Comparison of ENCODE assay signal across 39 cellular contexts in the genomic region with DNA sequence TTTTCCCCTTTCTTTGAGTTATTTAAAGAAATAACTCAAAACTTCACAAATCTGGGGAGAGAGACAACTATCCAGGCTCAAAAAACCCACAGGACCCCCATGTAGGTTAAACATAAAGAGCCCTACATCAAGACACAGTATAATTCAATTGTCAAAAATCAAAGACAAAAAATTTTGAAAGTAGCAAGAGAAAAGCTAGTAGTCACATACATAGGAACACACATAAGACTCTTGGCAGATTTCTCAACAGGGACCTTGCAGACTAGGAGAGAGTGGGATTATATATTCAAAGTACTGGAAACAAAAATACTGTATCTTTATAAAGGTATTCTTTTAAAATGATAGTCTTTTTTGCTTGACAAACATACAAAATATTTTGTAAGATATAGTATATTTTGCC.
"Had no signal": no experiment of that assay in that cellular context is flagged by ENCODE, and none has a peak within 500 bp of the region (broad histone marks: within the 10 kb centered on the region; RNA-seq: fewer than 3 reads in every experiment).

No MANE protein-coding gene starts in this region.

- H3K4me1 Mint-ChIP-seq: activated naive CD4-positive, alpha-beta T cell treated with anti-CD3 and anti-CD28 coated beads, Interleukin-2, amount 10 ng/mL, durations not matched to agents 7 days and 5 days; activated naive CD4-positive, alpha-beta T cell treated with anti-CD3 and anti-CD28 coated beads, Interleukin-2, amount 50 U/mL, for 24 hours; activated naive CD8-positive, alpha-beta T cell treated with anti-CD3 and anti-CD28 coated beads for 36 hours; activated naive CD8-positive, alpha-beta T cell treated with anti-CD3 and anti-CD28 coated beads, Interleukin-2, amount 10 ng/mL, durations not matched to agents 7 days and 5 days; activated naive CD8-positive, alpha-beta T cell treated with anti-CD3 and anti-CD28 coated beads, Interleukin-2, amount 50 U/mL, for 24 hours; activated T-helper 17 cell treated with anti-CD3 and anti-CD28 coated beads, Interleukin-2, amount 50 U/mL, for 72 hours; brain; central memory CD8-positive, alpha-beta T cell had no signal

- H3K4me3 Mint-ChIP-seq: activated naive CD4-positive, alpha-beta T cell treated with anti-CD3 and anti-CD28 coated beads for 36 hours; activated naive CD4-positive, alpha-beta T cell treated with anti-CD3 and anti-CD28 coated beads, Interleukin-2, amount 10 ng/mL, durations not matched to agents 7 days and 5 days; activated naive CD4-positive, alpha-beta T cell treated with anti-CD3 and anti-CD28 coated beads, Interleukin-2, amount 50 U/mL, for 24 hours; activated naive CD8-positive, alpha-beta T cell; activated naive CD8-positive, alpha-beta T cell treated with anti-CD3 and anti-CD28 coated beads for 36 hours; activated naive CD8-positive, alpha-beta T cell treated with anti-CD3 and anti-CD28 coated beads, Interleukin-2, amount 10 ng/mL, durations not matched to agents 7 days and 5 days; activated naive CD8-positive, alpha-beta T cell treated with anti-CD3 and anti-CD28 coated beads, Interleukin-2, amount 50 U/mL, for 24 hours; activated T-cell treated with anti-CD3 and anti-CD28 coated beads, Interleukin-2, amount 50 U/mL, for 24 hours; activated T-cell treated with anti-CD3 and anti-CD28 coated beads, Interleukin-2, amount 50 U/mL, for 4 hours; activated T-cell treated with anti-CD3 and anti-CD28 coated beads, Interleukin-2, amount 50 U/mL, for 72 hours; activated T-helper 1 cell treated with anti-CD3 and anti-CD28 coated beads, Interleukin-12 subunit alpha, Interleukin-12 subunit beta, Interleukin-2, Interleukin-4 antibody, amounts not matched to agents 30 ng/mL and 10 ng/mL and 1 ng/mL, durations not matched to agents 14 hours and 24 hours and 36 hours; activated T-helper 17 cell treated with anti-CD3 and anti-CD28 coated beads, Interleukin-2, amount 50 U/mL, for 72 hours; brain; central memory CD8-positive, alpha-beta T cell had no signal

- H3K27ac ChIP-seq: adrenal gland, ascending aorta, body of pancreas, brain microvascular endothelial cell, breast epithelium, cardiac muscle cell had no signal

- H3K27me3 Mint-ChIP-seq: activated naive CD4-positive, alpha-beta T cell treated with anti-CD3 and anti-CD28 coated beads, Interleukin-2, amount 10 ng/mL, durations not matched to agents 7 days and 5 days; activated naive CD4-positive, alpha-beta T cell treated with anti-CD3 and anti-CD28 coated beads, Interleukin-2, amount 50 U/mL, for 24 hours; activated naive CD8-positive, alpha-beta T cell treated with anti-CD3 and anti-CD28 coated beads for 36 hours; activated naive CD8-positive, alpha-beta T cell treated with anti-CD3 and anti-CD28 coated beads, Interleukin-2, amount 10 ng/mL, durations not matched to agents 7 days and 5 days; activated naive CD8-positive, alpha-beta T cell treated with anti-CD3 and anti-CD28 coated beads, Interleukin-2, amount 50 U/mL, for 24 hours; activated T-cell treated with anti-CD3 and anti-CD28 coated beads, Interleukin-2, amount 50 U/mL, for 24 hours; activated T-helper 17 cell treated with anti-CD3 and anti-CD28 coated beads, Interleukin-2, amount 50 U/mL, for 72 hours; central memory CD8-positive, alpha-beta T cell had no signal

- H3K36me3 ChIP-seq: adrenal gland, ascending aorta, brain microvascular endothelial cell, breast epithelium, cardiac muscle cell had no signal

- H3K27me3 ChIP-seq: adrenal gland, ascending aorta, body of pancreas, brain microvascular endothelial cell, breast epithelium, cardiac muscle cell had no signal

- DNase-seq: activated effector memory CD4-positive, alpha-beta T cell treated with anti-CD3 and anti-CD28 coated beads, Interleukin-2, amount 50 U/mL, for 16 hours; activated effector memory CD4-positive, alpha-beta T cell treated with Interleukin-2 at 50 U/mL for 16 hours; activated gamma-delta T cell; activated gamma-delta T cell treated with Interleukin-2 at 50 U/mL for 16 hours; activated naive CD4-positive, alpha-beta T cell; activated naive CD4-positive, alpha-beta T cell treated with anti-CD3 and anti-CD28 coated beads for 36 hours; activated naive CD4-positive, alpha-beta T cell treated with anti-CD3 and anti-CD28 coated beads, Interleukin-2, amount 10 ng/mL, durations not matched to agents 7 days and 5 days; activated naive CD4-positive, alpha-beta T cell treated with anti-CD3 and anti-CD28 coated beads, Interleukin-2, amount 50 U/mL, for 16 hours; activated naive CD4-positive, alpha-beta T cell treated with Interleukin-2 at 50 U/mL for 16 hours; activated naive CD8-positive, alpha-beta T cell treated with anti-CD3 and anti-CD28 coated beads for 36 hours; activated naive CD8-positive, alpha-beta T cell treated with anti-CD3 and anti-CD28 coated beads, Interleukin-2, amount 10 ng/mL, durations not matched to agents 7 days and 5 days; activated naive CD8-positive, alpha-beta T cell treated with anti-CD3 and anti-CD28 coated beads, Interleukin-2, amount 50 U/mL, for 24 hours; activated T-cell treated with anti-CD3 and anti-CD28 coated beads, Interleukin-2, amount 50 U/mL, for 24 hours; activated T-cell treated with anti-CD3 and anti-CD28 coated beads, Interleukin-2, amount 50 U/mL, for 4 hours; activated T-cell treated with anti-CD3 and anti-CD28 coated beads, Interleukin-2, amount 50 U/mL, for 48 hours; activated T-cell treated with anti-CD3 and anti-CD28 coated beads, Interleukin-2, amount 50 U/mL, for 72 hours; adrenal gland; amniotic stem cell; amygdala; anterior cingulate cortex; aorta; body of pancreas; brain microvascular endothelial cell; caudate nucleus; central memory CD4-positive, alpha-beta T cell; cerebellar nuclear complex had no signal

- FAIRE-seq: astrocyte, bronchial epithelial cell had no signal

- H3K36me3 Mint-ChIP-seq: activated naive CD4-positive, alpha-beta T cell treated with anti-CD3 and anti-CD28 coated beads, Interleukin-2, amount 10 ng/mL, durations not matched to agents 7 days and 5 days; activated naive CD4-positive, alpha-beta T cell treated with anti-CD3 and anti-CD28 coated beads, Interleukin-2, amount 50 U/mL, for 24 hours; activated naive CD8-positive, alpha-beta T cell treated with anti-CD3 and anti-CD28 coated beads for 36 hours; activated naive CD8-positive, alpha-beta T cell treated with anti-CD3 and anti-CD28 coated beads, Interleukin-2, amount 10 ng/mL, durations not matched to agents 7 days and 5 days; brain had no signal

- H3K4me1 ChIP-seq: adrenal gland, body of pancreas, breast epithelium had no signal

- H3K27ac Mint-ChIP-seq: activated naive CD4-positive, alpha-beta T cell treated with anti-CD3 and anti-CD28 coated beads for 36 hours; activated naive CD4-positive, alpha-beta T cell treated with anti-CD3 and anti-CD28 coated beads, Interleukin-2, amount 10 ng/mL, durations not matched to agents 7 days and 5 days; activated naive CD4-positive, alpha-beta T cell treated with anti-CD3 and anti-CD28 coated beads, Interleukin-2, amount 50 U/mL, for 24 hours; activated naive CD4-positive, alpha-beta T cell treated with anti-CD3 and anti-CD28 coated beads, Interleukin-2, amount 50 U/mL, for 72 hours; activated naive CD8-positive, alpha-beta T cell; activated naive CD8-positive, alpha-beta T cell treated with anti-CD3 and anti-CD28 coated beads for 36 hours; activated naive CD8-positive, alpha-beta T cell treated with anti-CD3 and anti-CD28 coated beads, Interleukin-2, amount 10 ng/mL, durations not matched to agents 7 days and 5 days; activated naive CD8-positive, alpha-beta T cell treated with anti-CD3 and anti-CD28 coated beads, Interleukin-2, amount 50 U/mL, for 24 hours; activated T-cell treated with anti-CD3 and anti-CD28 coated beads, Interleukin-2, amount 50 U/mL, for 24 hours; activated T-cell treated with anti-CD3 and anti-CD28 coated beads, Interleukin-2, amount 50 U/mL, for 72 hours; activated T-helper 1 cell treated with anti-CD3 and anti-CD28 coated beads, Interleukin-12 subunit alpha, Interleukin-12 subunit beta, Interleukin-2, Interleukin-4 antibody, amounts not matched to agents 30 ng/mL and 10 ng/mL and 1 ng/mL, durations not matched to agents 14 hours and 24 hours and 36 hours; activated T-helper 17 cell treated with anti-CD3 and anti-CD28 coated beads, Interleukin-2, amount 50 U/mL, for 72 hours; activated T-helper 2 cell treated with anti-CD3 and anti-CD28 coated beads, Interferon-gamma antibody, Interleukin-2, Interleukin-4, amounts not matched to agents 10 μg/mL and 5 μg/mL and 100 μg/mL, durations not matched to agents 14 hours and 24 hours and 36 hours; brain had no signal

- ATAC-seq: activated naive CD4-positive, alpha-beta T cell treated with anti-CD3 and anti-CD28 coated beads, Interleukin-2, amount 50 U/mL, for 72 hours; activated naive CD8-positive, alpha-beta T cell treated with anti-CD3 and anti-CD28 coated beads, Interleukin-2, amount 50 U/mL, for 24 hours; activated T-cell treated with anti-CD3 and anti-CD28 coated beads, Interleukin-2, amount 50 U/mL, for 4 hours; activated T-cell treated with anti-CD3 and anti-CD28 coated beads, Interleukin-2, amount 50 U/mL, for 72 hours; activated T-helper 17 cell treated with anti-CD3 and anti-CD28 coated beads, Interleukin-2, amount 50 U/mL, for 72 hours; body of pancreas had no signal

- H3K4me3 ChIP-seq: adrenal gland, ascending aorta, body of pancreas, breast epithelium, cardiac muscle cell had no signal
